Comparison of ENCODE assay signal across 9 cellular contexts in genomic region chr1:183279835-183280234, GRCh38.
A peak's percentile ranks its signal among the peaks of the same experiment; 100 is the strongest.
DNase-seq lines count a peak whose midpoint lies in the region; ATAC-seq and TF ChIP-seq lines count a peak whose summit lies in the region.
"Had no signal": no experiment of that assay in that cellular context is flagged by ENCODE, and none has a peak within 500 bp of the region (broad histone marks: within the 10 kb centered on the region; RNA-seq: fewer than 3 reads in every experiment).

No MANE protein-coding gene starts in this region.

- H4K8ac ChIP-seq in trophoblast cell (ENCODE audit: low read depth, low read length): peak overlapping the region; percentile 18

- peak overlapping the region; percentile 99 for H4K91ac ChIP-seq in trophoblast cell (ENCODE audit: low read depth, low read length)

- H3K23ac ChIP-seq in trophoblast cell (ENCODE audit: low read length): no peak overlapping the region

- no peak overlapping the region for H2AK5ac ChIP-seq in trophoblast cell (ENCODE audit: low read length)

- peak overlapping the region; percentile 8 for H3K14ac ChIP-seq in trophoblast cell (ENCODE audit: low read length)

- H3K18ac ChIP-seq in trophoblast cell (ENCODE audit: low read length): no peak overlapping the region

- H3K27me3 ChIP-seq in trophoblast cell (ENCODE audit: insufficient read depth, low read length): no peaks in the 10 kb centered on the region

- no peak overlapping the region for H3K9ac ChIP-seq in trophoblast cell (ENCODE audit: low read length)

- H3K4me2 ChIP-seq in trophoblast cell (ENCODE audit: low read length): no peak overlapping the region

- no peak for TF ChIP-seq CTCF in fibroblast of villous mesenchyme (IDR thresholded peaks at IDR 0.05; ENCODE audit: insufficient read depth, low read depth, low read length)

- peaks cover 61% of the 10 kb centered on the region for H3K79me1 ChIP-seq in trophoblast cell (ENCODE audit: low read length)

- H2AFZ ChIP-seq in trophoblast cell (ENCODE audit: insufficient read depth, low read length, poor library complexity): no peak overlapping the region

- peaks cover 0 to 4% of the 10 kb centered on the region in 2 experiments for H3K36me3 ChIP-seq in trophoblast cell (ENCODE audit: control insufficient read depth in 1 of 2, insufficient read depth in 2 of 2, low read length in 2 of 2)

- peaks cover 5% of the 10 kb centered on the region for H3K79me2 ChIP-seq in trophoblast cell (ENCODE audit: control insufficient read depth, insufficient read depth, low read length, poor library complexity)

- WGBS in trophoblast cell (ENCODE audit: extremely low coverage, insufficient coverage, insufficient read length): no CpG with 5 or more reads among the region's 6 CpGs

- ATAC-seq in HG02798 (IDR thresholded peaks at IDR 0.05; ENCODE audit: poor library complexity, unreplicated experiment): no peak

- H3K4ac ChIP-seq in trophoblast cell (ENCODE audit: low read depth, low read length): no peak overlapping the region

- no peak overlapping the region for H4K12ac ChIP-seq in trophoblast cell (ENCODE audit: low read depth, low read length)

- peak overlapping the region; percentile 96 for H2BK12ac ChIP-seq in trophoblast cell (ENCODE audit: low read length)

- no peaks in the 10 kb centered on the region for H3K9me3 ChIP-seq in trophoblast cell (ENCODE audit: insufficient read depth, low read depth, low read length)

- H3K4me1 ChIP-seq in trophoblast cell (ENCODE audit: control insufficient read depth in 1 of 2, insufficient read depth in 2 of 2, low read length in 2 of 2): peaks cover 37 to 41% of the 10 kb centered on the region in 2 experiments

- H2BK5ac ChIP-seq in trophoblast cell (ENCODE audit: low read depth, low read length, poor library complexity): peak overlapping the region; percentile 97

- H3K4me3 ChIP-seq in fibroblast of villous mesenchyme (ENCODE audit: low read depth, low read length) (no peak overlapping the region), trophoblast cell (ENCODE audit: low read depth, low read length) (no peak overlapping the region)

- DNase-seq in EH (ENCODE audit: low read depth) (peak; percentile 96), SIG-M5 (lab: John Stamatoyannopoulos, UW) (peak; percentile 79), fibroblast of villous mesenchyme (ENCODE audit: low read depth) (peak; percentile 96), trophoblast cell (peak; percentile 99), NCI-H1105 treated with DMSO at 0.1 percent for 48 hours (lab: John Stamatoyannopoulos, UW) (no peak), posterior cingulate gyrus (no peak), NCI-H1694 treated with DMSO at 0.1 percent for 48 hours (lab: John Stamatoyannopoulos, UW) (no peak)
- DNase-seq: activated CD4-positive, CD25-positive, alpha-beta regulatory T cell treated with anti-CD3 and anti-CD28 coated beads, Interleukin-2, amount 50 U/mL, for 72 hours had no signal

- intact Hi-C loops in posterior cingulate gyrus (cut with DNase I): loop anchor here (5.0 kb wide), 2 partner anchors 192 to 342 kb away; partner anchors contain the start of gene SMG7

- peak overlapping the region; percentile 98 for H2BK120ac ChIP-seq in trophoblast cell (ENCODE audit: insufficient read depth, low read length, poor library complexity)

- peak overlapping the region; percentile 98 for H3K27ac ChIP-seq in trophoblast cell (ENCODE audit: low read depth, low read length)

Comparison
In these comparisons a context has a peak if more than half of its experiments do, and no peak if none do; other contexts are left out.
1. DNase-seq: peak in EH (single experiment), SIG-M5 (single experiment), fibroblast of villous mesenchyme (single experiment) and trophoblast cell (2 of 2); none in NCI-H1105 treated with DMSO at 0.1 percent for 48 hours (single experiment), posterior cingulate gyrus (0 of 10) and NCI-H1694 treated with DMSO at 0.1 percent for 48 hours (single experiment).